9 cellular contexts compared by ENCODE assay signal in genomic region chr10:60944910-60945297, GRCh38. TPM values are rescaled to one million over a fixed set of nuclear protein-coding genes. Genes with fewer than 3 reads are reported as not detected.
DNase-seq lines count a peak whose midpoint lies in the region; ATAC-seq, FAIRE-seq and TF ChIP-seq lines count a peak whose summit lies in the region.
"Had no signal": no experiment of that assay in that cellular context is flagged by ENCODE, and none has a peak within 500 bp of the region (broad histone marks: within the 10 kb centered on the region; RNA-seq: fewer than 3 reads in every experiment).

No MANE protein-coding gene starts in this region.

- ATAC-seq in A549 (peak in 1 of 2 experiments; percentile 27; a peak in 4 of 6 replicates), HG03025 (IDR thresholded peaks at IDR 0.05; ENCODE audit: low FRiP score, unreplicated experiment) (no peak), GM21515 (IDR thresholded peaks at IDR 0.05; ENCODE audit: unreplicated experiment) (no peak)
- ATAC-seq in naive thymus-derived CD4-positive, alpha-beta T cell, result no peak

- peaks cover 6 to 17% (median 12%) of the 10 kb centered on the region in 7 donors for H3K4me1 Mint-ChIP-seq in naive thymus-derived CD4-positive, alpha-beta T cell

- H3K27ac Mint-ChIP-seq in naive thymus-derived CD4-positive, alpha-beta T cell, result no peak overlapping the region

- no peak overlapping the region for H3K9ac ChIP-seq in Loucy (ENCODE audit: low read depth, low read length, poor library complexity, severe bottlenecking)

- TF ChIP-seq EP300 in A549 (IDR thresholded peaks at IDR 0.05), result no peak

- no peak for FAIRE-seq in A549 (lab: Jason Lieb, UNC)

- H3K4me2 ChIP-seq in A549 (peak overlapping the region; percentile 97), Loucy (ENCODE audit: low read depth, low read length, poor library complexity, severe bottlenecking) (peak overlapping the region; percentile 85)

- TF ChIP-seq CTCF in A549 (IDR thresholded peaks at IDR 0.05) (no peak), Loucy (conservative IDR thresholded peaks at IDR 0.05; ENCODE audit: low read length) (no peak), GM13977 (IDR thresholded peaks at IDR 0.05; ENCODE audit: extremely low read depth, insufficient read depth, missing control alignments) (no peak)

- no peaks in the 10 kb centered on the region for H3K79me2 ChIP-seq in Loucy (ENCODE audit: insufficient read depth, low read length)

- in situ Hi-C loops in GM13977 (cut with MboI; ENCODE audit: low pct_unique_long_range_greater_than_20kb, low sequenced_read_pairs, unreplicated experiment), result no loop called here

- H3K9me2 ChIP-seq in Loucy (replicated peaks; ENCODE audit: low read depth, low read length), result no peaks in the 10 kb centered on the region

- TF ChIP-seq POLR2A in A549 (IDR thresholded peaks at IDR 0.05; ENCODE audit: low read length), result no peak

- H2AFZ ChIP-seq in Loucy (ENCODE audit: low read length), result peak overlapping the region; percentile 92

- H3K27me3 Mint-ChIP-seq in naive thymus-derived CD4-positive, alpha-beta T cell, result peaks cover 45 to 89% (median 68%) of the 10 kb centered on the region in 5 donors

- H3K36me3 ChIP-seq in Loucy (ENCODE audit: insufficient read depth, low read length) (no peaks in the 10 kb centered on the region), ectodermal cell (ENCODE audit: control insufficient read depth, insufficient read depth, low read length) (no peaks in the 10 kb centered on the region)
- H3K36me3 ChIP-seq in naive thymus-derived CD4-positive, alpha-beta T cell (ENCODE audit: control insufficient read depth in 2 of 3, insufficient read depth in 3 of 3, low read length in 3 of 3), result no peaks in the 10 kb centered on the region

- no peaks in the 10 kb centered on the region for H4K20me1 ChIP-seq in Loucy (ENCODE audit: insufficient read depth, low read length, poor library complexity, severe bottlenecking)

- no peaks in the 10 kb centered on the region for H3F3A ChIP-seq in Loucy (ENCODE audit: low read depth)

- WGBS in A549 (ENCODE audit: missing lambda C conversion rate), result 62% methylated on average over 4 of the region's 4 CpGs
- WGBS in ectodermal cell, 2 experiments, result 82 to 89% methylated on average over 3 of the region's 4 CpGs

- POLR2A ChIA-PET in A549 (lab: Yijun Ruan, JAX), result interaction anchor here (0.6 to 1.1 kb wide), 3 partner anchors 9 to 14 kb away, joined by 3 to 5 read pairs (median 4); no protein-coding TSS in a partner anchor
- POLR2A ChIA-PET in naive thymus-derived CD4-positive, alpha-beta T cell (lab: Charles Lee), result no interaction called here

- H3K9me3 Mint-ChIP-seq in naive thymus-derived CD4-positive, alpha-beta T cell, result peaks cover 0 to 4% (median 0%) of the 10 kb centered on the region in 11 donors

- H3K4me3 Mint-ChIP-seq in naive thymus-derived CD4-positive, alpha-beta T cell, result peak overlapping the region; percentile 41 to 87 (median 79)

- intact Hi-C loops in naive thymus-derived CD4-positive, alpha-beta T cell (cut with micrococcal nuclease), result no loop called here

- TF ChIP-seq RAD21 in A549 (conservative IDR thresholded peaks at IDR 0.05 in 1 of 2, IDR thresholded peaks at IDR 0.05 in 1 of 2), result no peak

- peaks cover 0 to 6% (median 0%) of the 10 kb centered on the region in 5 donors for H3K36me3 Mint-ChIP-seq in naive thymus-derived CD4-positive, alpha-beta T cell

- no peak for DNase-seq in A549 (ENCODE audit: low read depth in 1 of 2, low spot score in 1 of 2)
- no peak for DNase-seq in naive thymus-derived CD4-positive, alpha-beta T cell
- DNase-seq in GM13977 (ENCODE audit: low spot score), result no peak
- DNase-seq in H4 (ENCODE audit: low spot score), result no peak
- DNase-seq: GF-D8 had no signal

- H3K9me3 ChIP-seq in A549 (no peaks in the 10 kb centered on the region), Loucy (ENCODE audit: insufficient read depth, low read depth, low read length) (no peaks in the 10 kb centered on the region), ectodermal cell (ENCODE audit: control insufficient read depth, low read length) (no peaks in the 10 kb centered on the region)
- no peaks in the 10 kb centered on the region for H3K9me3 ChIP-seq in naive thymus-derived CD4-positive, alpha-beta T cell (ENCODE audit: control insufficient read depth in 2 of 3, low read length in 3 of 3)

- H3K4me3 ChIP-seq in A549, result peak overlapping the region; percentile 63
- peak overlapping the region; percentile 74 for H3K4me3 ChIP-seq in Loucy (ENCODE audit: low read length, poor library complexity, severe bottlenecking)
- peak overlapping the region; percentile 60 for H3K4me3 ChIP-seq in ectodermal cell (ENCODE audit: insufficient read depth, low read depth, low read length)
- no peak overlapping the region for H3K4me3 ChIP-seq in naive thymus-derived CD4-positive, alpha-beta T cell (ENCODE audit: low read length)

- H3K4me1 ChIP-seq in A549 (peaks cover 25% of the 10 kb centered on the region), Loucy (ENCODE audit: insufficient read depth, low read length, poor library complexity, severe bottlenecking) (peaks cover 9% of the 10 kb centered on the region), ectodermal cell (ENCODE audit: control insufficient read depth, insufficient read depth, low read length) (no peaks in the 10 kb centered on the region)
- peaks cover 6 to 9% of the 10 kb centered on the region in 2 donors for H3K4me1 ChIP-seq in naive thymus-derived CD4-positive, alpha-beta T cell (ENCODE audit: control insufficient read depth in 2 of 2, insufficient read depth in 2 of 2, low read length in 2 of 2)

- CTCF ChIA-PET in A549 (lab: Yijun Ruan, JAX), result interaction anchor here (1.4 to 2.5 kb wide), 2 partner anchors 20 to 28 kb away, joined by 3 to 7 read pairs; no protein-coding TSS in a partner anchor
- CTCF ChIA-PET in naive thymus-derived CD4-positive, alpha-beta T cell (lab: Charles Lee), result no interaction called here

- peaks cover 5% of the 10 kb centered on the region for H3K27me3 ChIP-seq in Loucy (ENCODE audit: insufficient read depth, low read length, poor library complexity, severe bottlenecking)
- H3K27me3 ChIP-seq in ectodermal cell (ENCODE audit: control insufficient read depth, insufficient read depth, low read length, poor library complexity, severe bottlenecking), result no peaks in the 10 kb centered on the region
- peaks cover 4 to 9% of the 10 kb centered on the region in 2 donors for H3K27me3 ChIP-seq in naive thymus-derived CD4-positive, alpha-beta T cell (ENCODE audit: control insufficient read depth in 2 of 2, insufficient read depth in 2 of 2, low read length in 2 of 2)

- peak overlapping the region; percentile 92 to 96 for H3K27ac ChIP-seq in A549
- H3K27ac ChIP-seq in ectodermal cell (ENCODE audit: insufficient read depth, low read depth, low read length, poor library complexity, severe bottlenecking), result peak overlapping the region; percentile 75
- H3K27ac ChIP-seq in naive thymus-derived CD4-positive, alpha-beta T cell (ENCODE audit: low read depth, low read length), result no peak overlapping the region

TF ChIP-seq in A549, 52 proteins besides CTCF, POLR2A, EP300 and RAD21:
- no peak for TF ChIP-seq SREBF2 (IDR thresholded peaks at IDR 0.05)
- no peak for TF ChIP-seq SMC3 (IDR thresholded peaks at IDR 0.05)
- TF ChIP-seq POLR2AphosphoS2 (conservative IDR thresholded peaks at IDR 0.05; ENCODE audit: low read length), result no peak
- TF ChIP-seq ZFP36 (IDR thresholded peaks at IDR 0.05; ENCODE audit: borderline replicate concordance, partially characterized antibody), result no peak
- TF ChIP-seq CEBPB (IDR thresholded peaks at IDR 0.05), result no peak
- TF ChIP-seq USF2 (IDR thresholded peaks at IDR 0.05), result no peak
- TF ChIP-seq EHF (CRISPR knock-in tag; IDR thresholded peaks at IDR 0.05), result no peak
- no peak for TF ChIP-seq MAFK (IDR thresholded peaks at IDR 0.05; ENCODE audit: partially characterized antibody)
- TF ChIP-seq RARB (CRISPR knock-in tag; IDR thresholded peaks at IDR 0.05), result no peak
- TF ChIP-seq KDM1A (IDR thresholded peaks at IDR 0.05; ENCODE audit: low read depth), result no peak
- no peak for TF ChIP-seq KDM5A (IDR thresholded peaks at IDR 0.05)
- TF ChIP-seq JUNB (IDR thresholded peaks at IDR 0.05), result no peak
- TF ChIP-seq NFE2L2 (conservative IDR thresholded peaks at IDR 0.05; ENCODE audit: low read length), result no peak

RNA-seq across cellular contexts. Expression of gene RHOBTB1, which starts 0.9 kb away (rescaled TPM):
- polyA plus RNA-seq in A549 (2011; rRNA removed) (24.7 TPM in 2 replicates), A549 (2017; fragmentation: RNase III; extraction: RNeasy Plus Mini Kit Qiagen cat#74134 plus additional on column Dnase treatment) (5.3 to 6.6 TPM (median 5.7 TPM) in 3 replicates)
- polyA plus RNA-seq in A549 (2012; cell fraction: cytosol; rRNA removed), result 4.3 and 4.9 TPM in 2 replicates
- 2.6 and 4.2 TPM in 2 replicates for polyA plus RNA-seq in A549 (2012; cell fraction: nucleus; rRNA removed)
- 19.1 and 23.7 TPM in 2 replicates for polyA minus RNA-seq in A549 (2011; rRNA and poly(A)+ RNA removed)
- polyA plus RNA-seq in ectodermal cell (2013, experiment 1 of 4), result 16.8 TPM
- 16.2 TPM for polyA plus RNA-seq in ectodermal cell (2013, experiment 2 of 4)
- 14.7 TPM for polyA plus RNA-seq in ectodermal cell (2013, experiment 3 of 4)
- 17.9 TPM for polyA plus RNA-seq in ectodermal cell (2013, experiment 4 of 4)
- 1 to 10 TPM in 1 of 5 experiments, under 1 TPM in 3, not detected in 1; 0.11 to 1.1 (median 0.22) TPM for total RNA-seq in naive thymus-derived CD4-positive, alpha-beta T cell
- polyA plus RNA-seq in naive thymus-derived CD4-positive, alpha-beta T cell, result not detected
- total RNA-seq in H4 (2014; rRNA removed; shearing (Covaris generic)), result 39.8 and 41.1 TPM in 2 replicates

Comparison
In these comparisons a context has a peak if more than half of its experiments do, and no peak if none do; other contexts are left out.
1. RNA of gene RHOBTB1, which starts 0.9 kb away (total RNA-seq): 39.8 to 41.1 TPM in H4; 0.11 to 1.1 TPM in naive thymus-derived CD4-positive, alpha-beta T cell; every median in the first group is over 10 times any median in the second.